ENCODE assay signal across 21 cellular contexts in the genomic region with DNA sequence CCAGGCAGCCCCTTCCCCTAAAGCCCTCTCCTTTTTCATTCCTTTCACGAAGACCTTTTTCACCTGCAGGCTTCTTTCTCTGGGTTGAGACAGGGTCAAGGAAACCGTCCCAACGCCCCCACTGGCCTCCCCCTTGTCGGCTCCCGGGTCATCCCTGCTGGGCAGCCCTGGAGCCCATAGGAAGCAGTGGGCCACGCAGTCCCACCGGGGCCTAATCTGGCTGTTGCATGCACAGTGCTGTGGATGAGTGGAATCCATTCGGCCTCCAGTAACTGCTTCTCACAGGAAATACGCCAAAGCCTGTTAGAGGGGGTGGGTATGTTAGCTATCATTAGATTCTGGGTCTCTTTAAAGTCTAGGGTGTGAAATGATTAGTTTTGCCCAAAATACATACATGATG. TPM values are rescaled to one million over a fixed set of nuclear protein-coding genes. Genes with fewer than 3 reads are reported as not detected.
DNase-seq lines count a peak whose midpoint lies in the region; ATAC-seq and TF ChIP-seq lines count a peak whose summit lies in the region.
"Had no signal": no experiment of that assay in that cellular context is flagged by ENCODE, and none has a peak within 500 bp of the region (broad histone marks: within the 10 kb centered on the region; RNA-seq: fewer than 3 reads in every experiment).

No MANE protein-coding gene starts in this region.

- H3K27ac Mint-ChIP-seq in CD14-positive monocyte (no peak overlapping the region), Caco-2 (ENCODE audit: unreplicated experiment) (no peak overlapping the region)
- H3K27ac Mint-ChIP-seq: CD8-positive, alpha-beta T cell; IgD-negative memory B cell had no signal

- 75 to 93% (median 79%) methylated on average over 9 of the region's 9 CpGs for WGBS in spleen, 5 donors

- peaks cover 0 to 64% (median 29%) of the 10 kb centered on the region in 6 donors for H3K4me1 ChIP-seq in spleen
- peaks cover 2% of the 10 kb centered on the region; the same call in 1 of the 2 replicates for H3K4me1 ChIP-seq in Caco-2
- H3K4me1 ChIP-seq: pancreas had no signal

- no peak overlapping the region for H3K4me3 ChIP-seq in spleen
- no peak overlapping the region for H3K4me3 ChIP-seq in Caco-2 (ENCODE audit: low read depth, low read length)
- H3K4me3 ChIP-seq: pancreas had no signal

- peak; percentile 24 for DNase-seq in ELF-1 (ENCODE audit: low read depth, low spot score)
- DNase-seq in islet precursor cell = peak; percentile 23
- DNase-seq in spleen = peak; percentile 60
- DNase-seq in Ammon's horn (ENCODE audit: low spot score) = no peak
- DNase-seq in CD14-positive monocyte (ENCODE audit: low spot score) = no peak
- DNase-seq in Caco-2 = no peak
- DNase-seq: activated naive CD4-positive, alpha-beta T cell treated with Interleukin-2 at 50 U/mL for 16 hours; activated T-cell treated with anti-CD3 and anti-CD28 coated beads for 4 hours; CD8-positive, alpha-beta T cell; cortex of kidney; DND-41; H7; NCI-H187 treated with DMSO at 0.1 percent for 48 hours; NCI-H446; pancreas; small intestine; stimulated activated CD4-positive, alpha-beta T cell treated with anti-CD3 and anti-CD28 coated beads, Interleukin-4, amount 100 ng/mL, for 4 hours had no signal

- TF ChIP-seq CTCF in spleen (IDR thresholded peaks at IDR 0.05 in 8 of 11, conservative IDR thresholded peaks at IDR 0.05 in 3 of 11) = no peak
- TF ChIP-seq CTCF in CD14-positive monocyte (IDR thresholded peaks at IDR 0.05) = no peak
- no peak for TF ChIP-seq CTCF in Caco-2 (IDR thresholded peaks at IDR 0.05; ENCODE audit: insufficient read depth in 1 of 2, low read depth in 1 of 2, low read length in 1 of 2, severe bottlenecking in 1 of 2, unreplicated experiment in 1 of 2)

- H3K9me3 ChIP-seq in spleen (no peaks in the 10 kb centered on the region), Caco-2 (no peaks in the 10 kb centered on the region)
- H3K9me3 ChIP-seq: pancreas had no signal

- intact Hi-C loops in spleen (cut with DNase I; ENCODE audit: low total_unique reads) (no loop called here), CD14-positive monocyte (cut with micrococcal nuclease) (no loop called here), Caco-2 (cut with micrococcal nuclease; ENCODE audit: unreplicated experiment) (no loop called here)

- no peak for ATAC-seq in GM18505 (IDR thresholded peaks at IDR 0.05; ENCODE audit: unreplicated experiment)
- ATAC-seq: CD8-positive, alpha-beta T cell; pancreas had no signal

- H3K27me3 Mint-ChIP-seq in CD14-positive monocyte (ENCODE audit: low read depth in 3 of 3) (peaks cover 3 to 7% (median 4%) of the 10 kb centered on the region in 3 donors), Caco-2 (ENCODE audit: insufficient read depth, unreplicated experiment) (no peaks in the 10 kb centered on the region)
- H3K27me3 Mint-ChIP-seq: IgD-negative memory B cell had no signal

- POLR2A ChIA-PET in Caco-2 (lab: Charles Lee) = no interaction called here

- H3K27ac ChIP-seq in cingulate gyrus (ENCODE audit: low read depth, low read length) = peak overlapping the region; percentile 11
- peak overlapping the region in 2 of 8 donors; percentile 1 to 7 for H3K27ac ChIP-seq in spleen
- H3K27ac ChIP-seq: pancreas, RWPE1 had no signal

- H3K27me3 ChIP-seq in spleen (replicated peaks in 1 of 7) (no peaks in the 10 kb centered on the region), Caco-2 (replicated peaks; ENCODE audit: control insufficient read depth, insufficient read depth, low read length) (no peaks in the 10 kb centered on the region)
- H3K27me3 ChIP-seq: pancreas had no signal

- H3K36me3 ChIP-seq in spleen (peaks cover 0 to 62% (median 31%) of the 10 kb centered on the region in 6 donors), Caco-2 (ENCODE audit: control insufficient read depth, insufficient read depth, low read length) (no peaks in the 10 kb centered on the region)

- H3K9me3 Mint-ChIP-seq in CD14-positive monocyte (no peaks in the 10 kb centered on the region), Caco-2 (ENCODE audit: unreplicated experiment) (no peaks in the 10 kb centered on the region)
- H3K9me3 Mint-ChIP-seq: CD8-positive, alpha-beta T cell; IgD-negative memory B cell had no signal

- peaks cover 16% of the 10 kb centered on the region for H3K4me1 Mint-ChIP-seq in CD14-positive monocyte
- H3K4me1 Mint-ChIP-seq in Caco-2 (ENCODE audit: low read depth, unreplicated experiment) = peaks cover 10% of the 10 kb centered on the region

- H3K36me3 Mint-ChIP-seq in CD14-positive monocyte = peaks cover 51 to 61% of the 10 kb centered on the region in 2 donors
- peaks cover 4% of the 10 kb centered on the region for H3K36me3 Mint-ChIP-seq in Caco-2 (ENCODE audit: insufficient read depth, unreplicated experiment)

- no peak for TF ChIP-seq POLR2A in spleen (IDR thresholded peaks at IDR 0.05)
- no peak for TF ChIP-seq POLR2A in GM18505 (IDR thresholded peaks at IDR 0.05; ENCODE audit: borderline replicate concordance, extremely low read depth, insufficient read depth, insufficient read length)

- no TSS peak for BruUV-seq in Caco-2 (replicated peaks; lab: Mats Ljungman, UMichigan)

- no peak overlapping the region for H3K4me3 Mint-ChIP-seq in CD14-positive monocyte
- no peak overlapping the region for H3K4me3 Mint-ChIP-seq in Caco-2 (ENCODE audit: unreplicated experiment)
- H3K4me3 Mint-ChIP-seq: CD8-positive, alpha-beta T cell had no signal

- CTCF ChIA-PET in Caco-2 (lab: Charles Lee) = no interaction called here

RNA-seq across cellular contexts. Expression of gene LYSMD4, which starts 16.7 kb away (rescaled TPM):
- total RNA-seq in spleen (10 to 100 TPM in 1 of 7 donors, 1 to 10 TPM in 6; 5.4 to 13.3 (median 7.6) TPM), Caco-2 (2022) (14.4 and 15.9 TPM in 2 replicates)
- polyA plus RNA-seq in spleen (1 to 10 TPM; 2.5 to 5.7 (median 4.8) TPM), CD14-positive monocyte (1 to 10 TPM; 1.1 to 2.5 TPM)

Comparison
In these comparisons a context has a peak if more than half of its experiments do, and no peak if none do; other contexts are left out.
1. DNase-seq: peak in ELF-1 (single experiment), islet precursor cell (single experiment) and spleen (single experiment); none in Ammon's horn (single experiment), CD14-positive monocyte (single experiment) and Caco-2 (0 of 2).